ENCODE assay signal across 1 cellular context in genomic region chr17:58333396-58334207, GRCh38.
TF ChIP-seq lines count a peak whose summit lies in the region.

No MANE protein-coding gene starts in this region.

TF ChIP-seq in HEK293, 187 proteins besides CTCF, POLR2A, EP300 and RAD21 (continued from another document):
- TF ChIP-seq EGR2 (tag by site-specific recombination; IDR thresholded peaks at IDR 0.05; ENCODE audit: low read depth) (no peak; the same call in 1 of the 2 replicates), PRDM1 (tag by site-specific recombination; IDR thresholded peaks at IDR 0.05) (peak; percentile 42; the same call in 1 of the 2 replicates), ZNF76 (tag by site-specific recombination; IDR thresholded peaks at IDR 0.05; ENCODE audit: borderline replicate concordance, low read depth) (no peak)
